ENCODE assay signal across 14 cellular contexts in the genomic region with DNA sequence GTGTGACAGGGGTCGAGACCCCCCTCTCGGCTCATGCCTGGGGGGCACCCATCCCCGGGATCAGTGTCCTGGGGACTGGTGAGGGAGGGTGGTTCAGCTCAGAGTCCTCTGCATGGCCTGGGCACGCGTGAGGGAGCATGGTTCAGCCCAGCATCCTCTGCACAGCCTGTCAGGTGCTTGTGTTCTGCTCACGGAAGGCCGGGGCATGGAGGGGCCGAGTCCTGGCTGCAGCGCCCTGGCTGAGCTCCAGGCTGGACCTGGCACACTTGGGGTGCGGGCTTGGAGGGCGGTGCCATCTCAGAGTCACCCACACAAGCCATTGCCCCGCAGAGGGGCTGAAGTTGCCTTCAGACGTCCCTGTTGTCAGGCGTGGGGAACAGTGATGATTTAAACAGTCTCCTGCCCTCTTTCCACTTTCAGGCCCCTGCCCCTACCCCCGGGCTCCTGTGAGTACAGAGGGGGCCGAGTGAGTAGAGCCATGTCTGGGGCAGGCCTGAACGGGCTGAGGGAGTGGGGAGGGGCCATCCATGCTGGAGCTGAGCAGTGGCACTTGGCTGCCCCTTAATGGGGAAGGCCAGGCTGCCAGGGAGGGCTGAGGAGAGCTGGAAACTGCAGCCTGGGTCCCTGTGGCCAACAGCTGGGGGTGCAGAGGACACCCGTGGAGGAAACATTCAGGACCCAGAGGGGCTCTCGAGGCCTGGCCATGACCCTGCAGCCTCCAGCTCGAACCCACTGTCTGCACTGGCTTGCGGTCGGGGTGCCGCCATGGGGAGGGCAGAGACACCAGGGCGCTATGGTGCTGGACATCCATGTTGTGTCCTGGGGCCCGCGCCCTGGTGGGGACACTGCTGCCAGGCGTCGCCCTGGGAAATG. TPM values are rescaled to one million over a fixed set of nuclear protein-coding genes. Genes with fewer than 3 reads are reported as not detected.
DNase-seq lines count a peak whose midpoint lies in the region; ATAC-seq, FAIRE-seq and TF ChIP-seq lines count a peak whose summit lies in the region.
"Had no signal": no experiment of that assay in that cellular context is flagged by ENCODE, and none has a peak within 500 bp of the region (broad histone marks: within the 10 kb centered on the region; RNA-seq: fewer than 3 reads in every experiment).

No MANE protein-coding gene starts in this region.

- no peak overlapping the region for H3K4me2 ChIP-seq in K562 (ENCODE audit: insufficient read depth, low read length)

- H3K4me1 ChIP-seq in K562 (replicated peaks in 1 of 2; ENCODE audit: control insufficient read depth in 2 of 2, insufficient read depth in 2 of 2, low read length in 2 of 2), result peaks cover 0 to 66% of the 10 kb centered on the region in 2 experiments; a peak in 2 of 5 replicates
- H3K4me1 ChIP-seq: HAP-1 had no signal

- intact Hi-C loops in activated CD4-positive, alpha-beta memory T cell treated with anti-CD3 and anti-CD28 coated beads for 36 hours (cut with micrococcal nuclease), result no loop called here
- intact Hi-C loops in K562 (cut with micrococcal nuclease), result no loop called here

- in situ Hi-C loops in K562 (cut with MboI), result no loop called here

- no peak for TF ChIP-seq CTCF in K562 (IDR thresholded peaks at IDR 0.05 in 2 of 3, conservative IDR thresholded peaks at IDR 0.05 in 1 of 3; ENCODE audit: insufficient read depth in 2 of 3, low read depth in 1 of 3, low read length in 3 of 3)

- H3K27ac ChIP-seq in K562 (ENCODE audit: extremely low read depth, low read depth, low read length) (no peak overlapping the region), layer of hippocampus (ENCODE audit: low read depth, low read length) (peak overlapping the region; percentile 81), temporal lobe (ENCODE audit: low read depth, low read length) (peak overlapping the region; percentile 80)
- H3K27ac ChIP-seq: 22Rv1 had no signal

- peak overlapping the region in 1 of 2 experiments; percentile 35; a peak in 2 of 4 replicates for H3K9ac ChIP-seq in K562 (ENCODE audit: insufficient read depth in 1 of 2, low read depth in 2 of 2, low read length in 2 of 2)

- H4K20me1 ChIP-seq in K562 (replicated peaks; ENCODE audit: control insufficient read depth, insufficient read depth, low read length), result peaks cover 6% of the 10 kb centered on the region; the same call in 1 of the 2 replicates

- H3K27ac Mint-ChIP-seq in activated CD4-positive, alpha-beta memory T cell treated with anti-CD3 and anti-CD28 coated beads for 36 hours, result peak overlapping the region; percentile 24
- H3K27ac Mint-ChIP-seq in activated CD4-positive, alpha-beta memory T cell treated with anti-CD3 and anti-CD28 coated beads, Interleukin-2, amount 10 ng/mL, durations not matched to agents 7 days and 5 days, result no peak overlapping the region

- no peaks in the 10 kb centered on the region for H3K4me1 Mint-ChIP-seq in activated CD4-positive, alpha-beta memory T cell treated with anti-CD3 and anti-CD28 coated beads for 36 hours (ENCODE audit: low read depth)
- peaks cover 2% of the 10 kb centered on the region for H3K4me1 Mint-ChIP-seq in activated CD4-positive, alpha-beta memory T cell treated with anti-CD3 and anti-CD28 coated beads, Interleukin-2, amount 10 ng/mL, durations not matched to agents 7 days and 5 days

- H3K27me3 Mint-ChIP-seq in activated CD4-positive, alpha-beta memory T cell treated with anti-CD3 and anti-CD28 coated beads for 36 hours, result no peaks in the 10 kb centered on the region
- H3K27me3 Mint-ChIP-seq in activated CD4-positive, alpha-beta memory T cell treated with anti-CD3 and anti-CD28 coated beads, Interleukin-2, amount 10 ng/mL, durations not matched to agents 7 days and 5 days, result no peaks in the 10 kb centered on the region

- TF ChIP-seq EP300 in K562 (IDR thresholded peaks at IDR 0.05; ENCODE audit: low read length), result no peak

- H3K27me3 ChIP-seq in K562 (ENCODE audit: control insufficient read depth in 2 of 2, insufficient read depth in 2 of 2, low read length in 2 of 2) (no peaks in the 10 kb centered on the region), layer of hippocampus (ENCODE audit: control insufficient read depth, insufficient read depth, low read length) (no peaks in the 10 kb centered on the region)

- no TSS peak for BruUV-seq in K562 (replicated peaks; lab: Mats Ljungman, UMichigan)

- H3K36me3 Mint-ChIP-seq in activated CD4-positive, alpha-beta memory T cell treated with anti-CD3 and anti-CD28 coated beads for 36 hours, result peaks cover 9% of the 10 kb centered on the region
- H3K36me3 Mint-ChIP-seq in activated CD4-positive, alpha-beta memory T cell treated with anti-CD3 and anti-CD28 coated beads, Interleukin-2, amount 10 ng/mL, durations not matched to agents 7 days and 5 days (ENCODE audit: low read depth), result peaks cover 2% of the 10 kb centered on the region

- H2AFZ ChIP-seq in K562 (ENCODE audit: low read depth, low read length), result no peak overlapping the region

- DNase-seq in activated CD4-positive, alpha-beta memory T cell treated with anti-CD3 and anti-CD28 coated beads for 36 hours, result no peak
- no peak for DNase-seq in activated CD4-positive, alpha-beta memory T cell treated with anti-CD3 and anti-CD28 coated beads, Interleukin-2, amount 10 ng/mL, durations not matched to agents 7 days and 5 days
- DNase-seq in K562 (ENCODE audit: extremely low read depth in 1 of 4, low spot score in 3 of 4) (peak in 1 of 4 experiments; percentile 5), SK-N-DZ (ENCODE audit: low spot score) (no peak), SW480 (ENCODE audit: low spot score) (no peak), occipital lobe (lab: John Stamatoyannopoulos, UW) (no peak)
- DNase-seq: KBM-7, NCI-H1092 treated with DMSO at 0.1 percent for 48 hours, NCI-H1694 treated with DMSO at 0.1 percent for 48 hours, SIG-M5 had no signal

- no peak overlapping the region for H3K4me3 Mint-ChIP-seq in activated CD4-positive, alpha-beta memory T cell treated with anti-CD3 and anti-CD28 coated beads for 36 hours
- no peak overlapping the region for H3K4me3 Mint-ChIP-seq in activated CD4-positive, alpha-beta memory T cell treated with anti-CD3 and anti-CD28 coated beads, Interleukin-2, amount 10 ng/mL, durations not matched to agents 7 days and 5 days

- no peaks in the 10 kb centered on the region for H3K9me3 ChIP-seq in K562 (replicated peaks; ENCODE audit: control insufficient read depth, insufficient read depth, low read depth, low read length)
- H3K9me3 ChIP-seq: HAP-1 had no signal

- H3K9me1 ChIP-seq in K562 (ENCODE audit: control insufficient read depth, insufficient read depth, low read length), result peaks cover 6% of the 10 kb centered on the region

- TF ChIP-seq RAD21 in K562 (CRISPR knock-in tag; conservative IDR thresholded peaks at IDR 0.05 in 1 of 2, IDR thresholded peaks at IDR 0.05 in 1 of 2), result no peak

- no peak for ATAC-seq in K562

- no peaks in the 10 kb centered on the region for H3K9me3 Mint-ChIP-seq in activated CD4-positive, alpha-beta memory T cell treated with anti-CD3 and anti-CD28 coated beads for 36 hours
- H3K9me3 Mint-ChIP-seq in activated CD4-positive, alpha-beta memory T cell treated with anti-CD3 and anti-CD28 coated beads, Interleukin-2, amount 10 ng/mL, durations not matched to agents 7 days and 5 days, result no peaks in the 10 kb centered on the region

- 77% methylated on average over 24 of the region's 28 CpGs for WGBS in K562 (ENCODE audit: insufficient coverage, low coverage, missing lambda C conversion rate)

- 0 out of 3 replicates have a peak, but pooled peaks cover 3% of the 10 kb centered on the region for H3K79me2 ChIP-seq in K562 (ENCODE audit: control insufficient read depth, insufficient read depth, low read length)

- peaks cover 29% of the 10 kb centered on the region; the same call in 1 of the 3 replicates for H3K36me3 ChIP-seq in K562 (ENCODE audit: control insufficient read depth, insufficient read depth, low read length)

- CTCF ChIA-PET in activated CD4-positive, alpha-beta memory T cell treated with anti-CD3 and anti-CD28 coated beads for 36 hours (lab: Charles Lee), result no interaction called here
- CTCF ChIA-PET in activated CD4-positive, alpha-beta memory T cell treated with anti-CD3 and anti-CD28 coated beads, Interleukin-2, amount 10 ng/mL, durations not matched to agents 7 days and 5 days (lab: Charles Lee), result no interaction called here
- CTCF ChIA-PET in K562 (lab: Yijun Ruan, JAX; ENCODE audit: low intra/inter-chr PET ratio), result no interaction called here

- TF ChIP-seq POLR2A in K562 (conservative IDR thresholded peaks at IDR 0.05), result no peak

- POLR2A ChIA-PET in activated CD4-positive, alpha-beta memory T cell treated with anti-CD3 and anti-CD28 coated beads for 36 hours (lab: Charles Lee), result no interaction called here
- POLR2A ChIA-PET in activated CD4-positive, alpha-beta memory T cell treated with anti-CD3 and anti-CD28 coated beads, Interleukin-2, amount 10 ng/mL, durations not matched to agents 7 days and 5 days (lab: Charles Lee), result no interaction called here
- POLR2A ChIA-PET in K562 (lab: Yijun Ruan, JAX), result interaction anchor here (0.6 to 1.0 kb wide), 4 partner anchors 9 to 111 kb away, joined by 3 to 4 read pairs (median 4); no protein-coding TSS in a partner anchor

- H3K4me3 ChIP-seq in K562, result no peak overlapping the region
- H3K4me3 ChIP-seq: HAP-1 had no signal

- FAIRE-seq in K562 (lab: Jason Lieb, UNC), result no peak

RNA-seq across cellular contexts. Expression of a gene that starts 22.5 kb away (rescaled TPM):
- total RNA-seq in activated CD4-positive, alpha-beta memory T cell treated with anti-CD3 and anti-CD28 coated beads for 36 hours, result 10 to 100 TPM; 38.8 to 41.7 TPM
- 10 to 100 TPM; 36.7 to 47.0 TPM for total RNA-seq in activated CD4-positive, alpha-beta memory T cell treated with anti-CD3 and anti-CD28 coated beads, Interleukin-2, amount 10 ng/mL, durations not matched to agents 7 days and 5 days
- 25.5 and 41.9 TPM in 2 replicates for total RNA-seq in K562 (2011; cell fraction: chromatin; rRNA removed; ENCODE audit: low replicate concordance)
- 25.0 and 40.7 TPM in 2 replicates for total RNA-seq in K562 (2011; cell fraction: nucleolus; rRNA removed)
- 23.3 and 28.3 TPM in 2 replicates for total RNA-seq in K562 (2011; cell fraction: nucleoplasm; rRNA removed)
- 21.7 and 24.6 TPM in 2 replicates for total RNA-seq in K562 (2014; rRNA removed)
- total RNA-seq in K562 (2014; rRNA removed; fragmentation: Illumina TruSeq; extraction: Trizol), result 1.1 and 1.3 TPM in 2 replicates
- 7.3 and 12.9 TPM in 2 replicates for total RNA-seq in K562 (2015; rRNA removed; fragmentation: Illumina TruSeq; extraction: Trizol)
- 112 and 129 TPM in 2 replicates for total RNA-seq in K562 (2021)
- 1.9 and 4.3 TPM in 2 replicates for polyA plus RNA-seq in K562 (2011; rRNA removed)
- 3.7 and 13.3 TPM in 2 replicates for polyA plus RNA-seq in K562 (2011; cell fraction: cytosol; rRNA removed)
- polyA plus RNA-seq in K562 (2011; cell fraction: nucleus; rRNA removed), result 16.7 and 51.7 TPM in 2 replicates
- polyA plus RNA-seq in K562 (2012), result 41.9 and 54.8 TPM in 2 replicates
- 29.3 and 35.8 TPM in 2 replicates for polyA plus RNA-seq in K562 (2014; fragmentation: Illumina TruSeq; extraction: Trizol)
- under 1 TPM; 0.24 to 0.29 TPM for polyA plus RNA-seq in K562 (2014; fragmentation: Nextera tagmentation; extraction: Ambion mirVana)
- 27.4 and 32.3 TPM in 2 replicates for polyA plus RNA-seq in K562 (2014; rRNA removed)
- 0.81 and 1.8 TPM in 2 replicates for polyA minus RNA-seq in K562 (2011; rRNA and poly(A)+ RNA removed)
- polyA minus RNA-seq in K562 (2011; cell fraction: cytosol; rRNA and poly(A)+ RNA removed), result 21.0 and 29.9 TPM in 2 replicates
- polyA minus RNA-seq in K562 (2011; cell fraction: nucleus; rRNA and poly(A)+ RNA removed), result 9.0 and 9.3 TPM in 2 replicates
- total RNA-seq in temporal lobe, result 43.5 TPM
- 50.9 and 56.6 TPM in 2 replicates for polyA plus RNA-seq in SK-N-DZ (2014; cell fraction: cytosol; rRNA removed)
- 91.3 and 169 TPM in 2 replicates for polyA plus RNA-seq in SK-N-DZ (2014; cell fraction: nucleus; rRNA removed)
- total RNA-seq in occipital lobe, result 5.3 TPM
